ENCODE assay signal across 9 cellular contexts in the genomic region with DNA sequence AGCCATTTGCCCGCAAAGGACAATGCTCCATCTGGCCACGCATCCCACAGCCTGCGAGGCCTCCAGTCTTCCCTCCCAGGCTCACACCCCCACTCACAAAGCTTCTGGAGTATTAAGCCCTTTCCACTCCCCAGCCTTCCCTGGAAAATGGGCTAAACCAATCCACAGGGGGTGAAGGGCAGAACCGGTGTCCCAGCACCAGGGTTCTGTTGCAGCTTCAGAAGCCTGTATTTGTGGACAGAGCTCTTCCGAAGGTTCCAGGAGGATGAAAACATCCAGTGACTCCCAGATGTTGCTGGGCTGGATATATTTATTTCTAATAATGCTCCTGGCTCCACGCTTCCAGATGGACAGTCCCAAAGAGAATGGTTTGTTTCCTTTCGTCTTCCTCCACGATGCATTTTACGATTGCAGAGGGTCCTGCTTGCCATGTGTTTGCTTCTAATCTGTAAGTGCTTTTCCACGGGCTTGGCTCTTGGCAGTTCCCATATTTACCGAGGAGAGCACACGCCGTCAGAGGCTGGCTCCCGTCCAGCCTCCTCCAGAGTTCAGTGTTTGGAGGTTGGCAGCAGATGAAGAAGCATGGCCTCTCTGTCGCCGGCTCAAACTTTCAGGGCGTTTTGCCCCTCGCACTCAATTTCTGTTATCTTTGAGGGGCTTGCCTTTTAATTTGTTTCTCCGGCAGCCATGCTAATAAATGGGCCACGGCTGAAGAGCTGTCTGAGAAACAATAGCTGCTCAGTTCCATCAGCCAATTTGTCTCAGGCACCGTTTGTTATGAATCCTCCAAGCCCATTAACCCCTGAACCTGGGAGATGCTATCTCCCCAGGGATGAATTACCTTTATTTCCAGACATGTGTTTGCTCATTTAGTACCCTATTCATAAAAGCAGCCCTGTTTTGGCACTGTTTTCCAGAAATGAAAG.
DNase-seq lines count a peak whose midpoint lies in the region; ATAC-seq and TF ChIP-seq lines count a peak whose summit lies in the region.
"Had no signal": no experiment of that assay in that cellular context is flagged by ENCODE, and none has a peak within 500 bp of the region (broad histone marks: within the 10 kb centered on the region; RNA-seq: fewer than 3 reads in every experiment).

No MANE protein-coding gene starts in this region.

- H3F3A ChIP-seq in GM23338 (replicated peaks; ENCODE audit: low read depth): no peaks in the 10 kb centered on the region

- intact Hi-C loops in Caco-2 (cut with micrococcal nuclease; ENCODE audit: unreplicated experiment): no loop called here

- no peaks in the 10 kb centered on the region for H3K36me3 Mint-ChIP-seq in Caco-2 (ENCODE audit: insufficient read depth, unreplicated experiment)
- no peaks in the 10 kb centered on the region for H3K36me3 Mint-ChIP-seq in nephron (ENCODE audit: low read depth)
- H3K36me3 Mint-ChIP-seq in GM23338 (ENCODE audit: low read depth): no peaks in the 10 kb centered on the region; the same call in 2 of the 3 replicates
- no peaks in the 10 kb centered on the region for H3K36me3 Mint-ChIP-seq in activated naive CD8-positive, alpha-beta T cell treated with anti-CD3 and anti-CD28 coated beads, Interleukin-2, amount 50 U/mL, for 24 hours (ENCODE audit: low read depth)

- H3K36me3 ChIP-seq in Caco-2 (ENCODE audit: control insufficient read depth, insufficient read depth, low read length): no peaks in the 10 kb centered on the region
- no peaks in the 10 kb centered on the region for H3K36me3 ChIP-seq in endocrine pancreas (ENCODE audit: control insufficient read depth, insufficient read depth, low read length)
- no peaks in the 10 kb centered on the region for H3K36me3 ChIP-seq in GM23338 (ENCODE audit: insufficient read depth)

- peaks cover 38% of the 10 kb centered on the region for H3K4me1 ChIP-seq in Caco-2
- peaks cover 9% of the 10 kb centered on the region for H3K4me1 ChIP-seq in endocrine pancreas (ENCODE audit: control insufficient read depth, insufficient read depth, low read length)
- no peaks in the 10 kb centered on the region for H3K4me1 ChIP-seq in GM23338 (ENCODE audit: insufficient read depth)

- TF ChIP-seq CTCF in Caco-2 (IDR thresholded peaks at IDR 0.05; ENCODE audit: insufficient read depth in 1 of 2, low read depth in 1 of 2, low read length in 1 of 2, severe bottlenecking in 1 of 2, unreplicated experiment in 1 of 2) (no peak), nephron (IDR thresholded peaks at IDR 0.05; ENCODE audit: unreplicated experiment in 3 of 3) (no peak), GM23338 (conservative IDR thresholded peaks at IDR 0.05; ENCODE audit: low read depth in 2 of 2) (no peak)

- H3K27me3 ChIP-seq in Caco-2 (replicated peaks; ENCODE audit: control insufficient read depth, insufficient read depth, low read length) (no peaks in the 10 kb centered on the region), endocrine pancreas (ENCODE audit: control insufficient read depth, insufficient read depth, low read length) (no peaks in the 10 kb centered on the region), GM23338 (ENCODE audit: insufficient read depth) (no peaks in the 10 kb centered on the region)

- DNase-seq in Caco-2 (peak in 1 of 2 experiments; percentile 18), NCI-H345 treated with DMSO at 0.1 percent for 48 hours (lab: John Stamatoyannopoulos, UW; ENCODE audit: unreplicated experiment) (peak; percentile 89), GM23338 (ENCODE audit: low spot score) (no peak), RPMI8226 (no peak)
- DNase-seq in activated naive CD8-positive, alpha-beta T cell treated with anti-CD3 and anti-CD28 coated beads, Interleukin-2, amount 50 U/mL, for 24 hours: no peak

- H3K4me1 Mint-ChIP-seq in Caco-2 (ENCODE audit: low read depth, unreplicated experiment) (peaks cover 21% of the 10 kb centered on the region), nephron (peaks cover 54% of the 10 kb centered on the region), GM23338 (no peaks in the 10 kb centered on the region; the same call in 2 of the 3 replicates)
- peaks cover 2% of the 10 kb centered on the region for H3K4me1 Mint-ChIP-seq in activated naive CD8-positive, alpha-beta T cell treated with anti-CD3 and anti-CD28 coated beads, Interleukin-2, amount 50 U/mL, for 24 hours

- no TSS peak for BruUV-seq in Caco-2 (replicated peaks; lab: Mats Ljungman, UMichigan)

- H3K9me3 Mint-ChIP-seq in Caco-2 (ENCODE audit: unreplicated experiment) (no peaks in the 10 kb centered on the region), nephron (peaks cover 2% of the 10 kb centered on the region), GM23338 (peaks cover 13% of the 10 kb centered on the region; the same call in 2 of the 3 replicates)
- peaks cover 6% of the 10 kb centered on the region for H3K9me3 Mint-ChIP-seq in activated naive CD8-positive, alpha-beta T cell treated with anti-CD3 and anti-CD28 coated beads, Interleukin-2, amount 50 U/mL, for 24 hours

- H3K4me3 ChIP-seq in Caco-2 (ENCODE audit: low read depth, low read length) (peak overlapping the region; percentile 29), endocrine pancreas (ENCODE audit: control insufficient read depth, insufficient read depth, low read length) (peak overlapping the region; percentile 26), GM23338 (no peak overlapping the region)
- H3K4me3 ChIP-seq: GM12878 had no signal

- CTCF ChIA-PET in Caco-2 (lab: Charles Lee): no interaction called here

- no peaks in the 10 kb centered on the region for H3K79me2 ChIP-seq in GM23338 (replicated peaks; ENCODE audit: insufficient read depth)

- POLR2A ChIA-PET in Caco-2 (lab: Charles Lee): no interaction called here

- H3K27me3 Mint-ChIP-seq in Caco-2 (ENCODE audit: insufficient read depth, unreplicated experiment) (no peaks in the 10 kb centered on the region), nephron (ENCODE audit: low read depth) (peaks cover 8% of the 10 kb centered on the region), GM23338 (ENCODE audit: insufficient read depth, low read depth, poor library complexity) (peaks cover 2% of the 10 kb centered on the region)
- peaks cover 2% of the 10 kb centered on the region for H3K27me3 Mint-ChIP-seq in activated naive CD8-positive, alpha-beta T cell treated with anti-CD3 and anti-CD28 coated beads, Interleukin-2, amount 50 U/mL, for 24 hours

- no peaks in the 10 kb centered on the region for H4K20me1 ChIP-seq in GM23338 (replicated peaks; ENCODE audit: insufficient read depth)

- no peak overlapping the region for H3K27ac ChIP-seq in GM23338 (ENCODE audit: low read depth)

- ATAC-seq in GM23338 (no peak), HG02981 (IDR thresholded peaks at IDR 0.05; ENCODE audit: unreplicated experiment) (no peak)
- no peak for ATAC-seq in activated naive CD8-positive, alpha-beta T cell treated with anti-CD3 and anti-CD28 coated beads, Interleukin-2, amount 50 U/mL, for 24 hours
- ATAC-seq: GM12878 had no signal

- no peaks in the 10 kb centered on the region for H3K9me2 ChIP-seq in GM23338 (ENCODE audit: insufficient read depth)

- H3K9me3 ChIP-seq in Caco-2 (0 out of 2 replicates have a peak, but pooled peaks cover 5% of the 10 kb centered on the region), endocrine pancreas (ENCODE audit: control insufficient read depth, low read length) (no peaks in the 10 kb centered on the region)

- no peak overlapping the region for H3K4me2 ChIP-seq in GM23338

- H3K4me3 Mint-ChIP-seq in Caco-2 (ENCODE audit: unreplicated experiment) (peak overlapping the region; percentile 75), nephron (peak overlapping the region; percentile 58 to 65 (median 65)), GM23338 (no peak overlapping the region)
- H3K4me3 Mint-ChIP-seq in activated naive CD8-positive, alpha-beta T cell treated with anti-CD3 and anti-CD28 coated beads, Interleukin-2, amount 50 U/mL, for 24 hours: no peak overlapping the region

- H2AFZ ChIP-seq in GM23338: no peak overlapping the region

- no peak overlapping the region for H3K9ac ChIP-seq in endocrine pancreas (ENCODE audit: control insufficient read depth, insufficient read depth, low read length)

- H3K27ac Mint-ChIP-seq in Caco-2 (ENCODE audit: unreplicated experiment) (peak overlapping the region; percentile 64), nephron (peak overlapping the region; percentile 94 to 96 (median 95)), GM23338 (no peak overlapping the region)
- no peak overlapping the region for H3K27ac Mint-ChIP-seq in activated naive CD8-positive, alpha-beta T cell treated with anti-CD3 and anti-CD28 coated beads, Interleukin-2, amount 50 U/mL, for 24 hours

TF ChIP-seq in GM23338, 12 proteins besides CTCF, POLR2A, EP300 and RAD21:
- TF ChIP-seq EZH2phosphoT487 (IDR thresholded peaks at IDR 0.05; ENCODE audit: unreplicated experiment) (no peak), STAT1 (IDR thresholded peaks at IDR 0.05; ENCODE audit: unreplicated experiment) (no peak), CREB1 (CRISPR knock-in tag; IDR thresholded peaks at IDR 0.05; ENCODE audit: low read depth) (no peak), ZNF331 (CRISPR knock-in tag; IDR thresholded peaks at IDR 0.05; ENCODE audit: low read depth) (no peak), EZH2 (IDR thresholded peaks at IDR 0.05; ENCODE audit: low read depth, unreplicated experiment) (no peak), NANOG (IDR thresholded peaks at IDR 0.05; ENCODE audit: borderline replicate concordance) (no peak), ZNF114 (CRISPR knock-in tag; IDR thresholded peaks at IDR 0.05) (no peak), JUNB (IDR thresholded peaks at IDR 0.05; ENCODE audit: unreplicated experiment) (no peak)
- TF ChIP-seq, protein P1, sequence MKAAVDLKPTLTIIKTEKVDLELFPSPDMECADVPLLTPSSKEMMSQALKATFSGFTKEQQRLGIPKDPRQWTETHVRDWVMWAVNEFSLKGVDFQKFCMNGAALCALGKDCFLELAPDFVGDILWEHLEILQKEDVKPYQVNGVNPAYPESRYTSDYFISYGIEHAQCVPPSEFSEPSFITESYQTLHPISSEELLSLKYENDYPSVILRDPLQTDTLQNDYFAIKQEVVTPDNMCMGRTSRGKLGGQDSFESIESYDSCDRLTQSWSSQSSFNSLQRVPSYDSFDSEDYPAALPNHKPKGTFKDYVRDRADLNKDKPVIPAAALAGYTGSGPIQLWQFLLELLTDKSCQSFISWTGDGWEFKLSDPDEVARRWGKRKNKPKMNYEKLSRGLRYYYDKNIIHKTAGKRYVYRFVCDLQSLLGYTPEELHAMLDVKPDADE (IDR thresholded peaks at IDR 0.05): no peak

Comparison
In these comparisons a context has a peak if more than half of its experiments do, and no peak if none do; other contexts are left out.
1. H3K27ac Mint-ChIP-seq: peak in Caco-2 (single experiment) and nephron (3 of 3); none in GM23338 (single experiment) and activated naive CD8-positive, alpha-beta T cell treated with anti-CD3 and anti-CD28 coated beads, Interleukin-2, amount 50 U/mL, for 24 hours (single experiment).
2. H3K4me3 Mint-ChIP-seq: peak in Caco-2 (single experiment) and nephron (3 of 3); none in GM23338 (single experiment) and activated naive CD8-positive, alpha-beta T cell treated with anti-CD3 and anti-CD28 coated beads, Interleukin-2, amount 50 U/mL, for 24 hours (single experiment).